ENCODE assay signal across 1 cellular context in the genomic region with DNA sequence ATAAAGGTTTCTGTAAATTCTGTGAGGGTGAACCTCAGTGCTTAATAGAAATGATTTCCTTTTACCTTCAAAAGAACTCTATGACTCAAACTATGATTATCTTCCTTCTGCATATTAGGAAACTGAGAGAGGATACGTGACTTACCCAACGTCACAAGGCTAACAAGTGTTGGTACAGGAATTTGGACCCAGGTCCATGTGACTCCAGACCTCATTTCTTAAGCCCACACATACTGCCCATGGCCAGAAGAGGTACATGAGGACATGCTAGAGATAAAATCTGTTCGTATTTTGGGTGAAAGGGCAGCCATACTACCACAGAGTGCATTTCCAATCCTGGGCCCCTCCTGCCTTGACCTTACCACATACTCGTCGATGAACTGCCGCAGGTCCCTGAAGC.
TF ChIP-seq lines count a peak whose summit lies in the region.

No MANE protein-coding gene starts in this region.

TF ChIP-seq in HepG2, 621 proteins besides CTCF, POLR2A, EP300 and RAD21:
- peak; percentile 44 for TF ChIP-seq HNF4A (CRISPR knock-in tag; IDR thresholded peaks at IDR 0.05)
- TF ChIP-seq, protein P1, sequence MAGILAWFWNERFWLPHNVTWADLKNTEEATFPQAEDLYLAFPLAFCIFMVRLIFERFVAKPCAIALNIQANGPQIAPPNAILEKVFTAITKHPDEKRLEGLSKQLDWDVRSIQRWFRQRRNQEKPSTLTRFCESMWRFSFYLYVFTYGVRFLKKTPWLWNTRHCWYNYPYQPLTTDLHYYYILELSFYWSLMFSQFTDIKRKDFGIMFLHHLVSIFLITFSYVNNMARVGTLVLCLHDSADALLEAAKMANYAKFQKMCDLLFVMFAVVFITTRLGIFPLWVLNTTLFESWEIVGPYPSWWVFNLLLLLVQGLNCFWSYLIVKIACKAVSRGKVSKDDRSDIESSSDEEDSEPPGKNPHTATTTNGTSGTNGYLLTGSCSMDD (CRISPR knock-in tag; IDR thresholded peaks at IDR 0.05): no peak
